Comparison of ENCODE assay signal across 2 cellular contexts in genomic region chr10:73967544-73967943, GRCh38.
TF ChIP-seq lines count a peak whose summit lies in the region.

No MANE protein-coding gene starts in this region.

TF ChIP-seq in IMR-90, 13 proteins besides CTCF, POLR2A, EP300 and RAD21 (continued from another document):
- TF ChIP-seq, protein P1, sequence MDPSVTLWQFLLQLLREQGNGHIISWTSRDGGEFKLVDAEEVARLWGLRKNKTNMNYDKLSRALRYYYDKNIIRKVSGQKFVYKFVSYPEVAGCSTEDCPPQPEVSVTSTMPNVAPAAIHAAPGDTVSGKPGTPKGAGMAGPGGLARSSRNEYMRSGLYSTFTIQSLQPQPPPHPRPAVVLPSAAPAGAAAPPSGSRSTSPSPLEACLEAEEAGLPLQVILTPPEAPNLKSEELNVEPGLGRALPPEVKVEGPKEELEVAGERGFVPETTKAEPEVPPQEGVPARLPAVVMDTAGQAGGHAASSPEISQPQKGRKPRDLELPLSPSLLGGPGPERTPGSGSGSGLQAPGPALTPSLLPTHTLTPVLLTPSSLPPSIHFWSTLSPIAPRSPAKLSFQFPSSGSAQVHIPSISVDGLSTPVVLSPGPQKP (IDR thresholded peaks at IDR 0.05; ENCODE audit: borderline replicate concordance, low read depth, low read length) = no peak
- TF ChIP-seq MAFK (IDR thresholded peaks at IDR 0.05; ENCODE audit: low read depth, low read length) = no peak
- no peak for TF ChIP-seq USF2 (IDR thresholded peaks at IDR 0.05; ENCODE audit: low read depth, low read length)
- TF ChIP-seq SMC3 (IDR thresholded peaks at IDR 0.05; ENCODE audit: low read depth, low read length) = no peak
- TF ChIP-seq RCOR1 (IDR thresholded peaks at IDR 0.05; ENCODE audit: insufficient replicate concordance, low read length) = no peak
- no peak for TF ChIP-seq MXI1 (IDR thresholded peaks at IDR 0.05; ENCODE audit: borderline replicate concordance, low read depth, low read length)
- no peak for TF ChIP-seq FOS (IDR thresholded peaks at IDR 0.05; ENCODE audit: low read depth, low read length)
- no peak for TF ChIP-seq CHD1 (IDR thresholded peaks at IDR 0.05; ENCODE audit: low read depth, low read length)
- TF ChIP-seq BHLHE40 (IDR thresholded peaks at IDR 0.05; ENCODE audit: low read depth, low read length) = no peak
- no peak for TF ChIP-seq MAZ (IDR thresholded peaks at IDR 0.05; ENCODE audit: borderline replicate concordance, low read depth, low read length)
- no peak for TF ChIP-seq CEBPB (IDR thresholded peaks at IDR 0.05; ENCODE audit: low read depth, low read length)
- no peak for TF ChIP-seq RFX5 (IDR thresholded peaks at IDR 0.05; ENCODE audit: low read depth, low read length)

TF ChIP-seq in HEK293T, 16 proteins besides CTCF, POLR2A, EP300 and RAD21 (continued from another document):
- no peak for TF ChIP-seq PKNOX1 (IDR thresholded peaks at IDR 0.05)
- TF ChIP-seq L3MBTL2 (conservative IDR thresholded peaks at IDR 0.05) = no peak
- TF ChIP-seq ARNT (IDR thresholded peaks at IDR 0.05) = no peak
- TF ChIP-seq FOXM1 (IDR thresholded peaks at IDR 0.05; ENCODE audit: borderline replicate concordance) = no peak
- no peak for TF ChIP-seq SP1 (IDR thresholded peaks at IDR 0.05)
- no peak for TF ChIP-seq ELF4 (IDR thresholded peaks at IDR 0.05)
